Comparison of ENCODE assay signal across 7 cellular contexts in the genomic region with DNA sequence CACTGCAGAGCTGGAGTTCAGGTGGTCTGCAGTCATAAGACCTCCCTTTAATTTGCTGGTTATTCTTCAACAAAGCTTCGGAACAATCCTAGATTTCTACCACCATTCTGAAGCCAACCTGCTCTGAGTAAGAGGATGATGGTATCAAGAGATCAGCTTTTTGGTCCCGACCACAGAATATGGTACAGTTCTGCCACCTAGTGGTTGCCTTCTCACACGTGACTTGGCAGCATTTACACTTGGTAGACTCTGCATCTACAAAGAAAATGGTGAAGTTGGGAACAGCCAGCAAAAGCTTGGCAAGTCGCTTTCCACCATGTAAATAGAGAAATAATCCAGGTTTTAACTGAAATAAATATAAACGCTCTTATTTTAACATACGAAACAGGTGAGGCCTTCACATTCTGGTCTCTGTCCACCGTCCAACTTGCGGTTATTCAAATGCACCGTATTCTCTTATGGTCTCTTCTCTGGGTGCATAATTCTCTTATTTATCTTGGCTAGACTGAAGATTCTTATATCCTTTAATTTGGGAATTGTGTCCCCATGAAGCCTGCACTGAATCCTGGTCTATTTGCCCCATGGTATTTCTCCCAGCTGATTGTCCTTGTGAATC.
DNase-seq lines count a peak whose midpoint lies in the region; ATAC-seq, FAIRE-seq and TF ChIP-seq lines count a peak whose summit lies in the region.

No MANE protein-coding gene starts in this region.

- POLR2A ChIA-PET in activated CD8-positive, alpha-beta T cell treated with anti-CD3 and anti-CD28 coated beads for 36 hours (lab: Charles Lee) = no interaction called here

- no peak overlapping the region for H3K27ac Mint-ChIP-seq in activated CD8-positive, alpha-beta T cell treated with anti-CD3 and anti-CD28 coated beads for 36 hours

- CTCF ChIA-PET in activated CD8-positive, alpha-beta T cell treated with anti-CD3 and anti-CD28 coated beads for 36 hours (lab: Charles Lee) = interaction anchor here (0.6 to 1.9 kb wide), 12 partner anchors 12 to 600 kb away, joined by 3 to 7 read pairs (median 4); no protein-coding TSS in a partner anchor

- ATAC-seq in GM21390 (IDR thresholded peaks at IDR 0.05; ENCODE audit: unreplicated experiment) (peak; percentile 99), HG03565 (IDR thresholded peaks at IDR 0.05; ENCODE audit: unreplicated experiment) (peak; percentile 97)
- ATAC-seq in activated CD8-positive, alpha-beta T cell treated with anti-CD3 and anti-CD28 coated beads for 36 hours = peak; percentile 76

- H3K27me3 Mint-ChIP-seq in activated CD8-positive, alpha-beta T cell treated with anti-CD3 and anti-CD28 coated beads for 36 hours = no peaks in the 10 kb centered on the region

- H3K9me3 Mint-ChIP-seq in activated CD8-positive, alpha-beta T cell treated with anti-CD3 and anti-CD28 coated beads for 36 hours = no peaks in the 10 kb centered on the region

- peak; percentile 12 for DNase-seq in GM04503 (ENCODE audit: low read depth)
- peak; percentile 33 for DNase-seq in NCI-H524 treated with DMSO at 0.1 percent for 48 hours (lab: John Stamatoyannopoulos, UW)
- peak; percentile 70 for DNase-seq in activated CD8-positive, alpha-beta T cell treated with anti-CD3 and anti-CD28 coated beads for 36 hours
- DNase-seq in frontal cortex (ENCODE audit: low spot score in 2 of 2) = peak; percentile 7 to 13
- peak in 9 of 10 donors; percentile 17 to 88 (median 62) for DNase-seq in posterior cingulate gyrus

- H3K4me3 Mint-ChIP-seq in activated CD8-positive, alpha-beta T cell treated with anti-CD3 and anti-CD28 coated beads for 36 hours = no peak overlapping the region

- FAIRE-seq in frontal cortex (lab: Jason Lieb, UNC) = peak; percentile 17

- H3K36me3 Mint-ChIP-seq in activated CD8-positive, alpha-beta T cell treated with anti-CD3 and anti-CD28 coated beads for 36 hours (ENCODE audit: low read depth) = no peaks in the 10 kb centered on the region

- intact Hi-C loops in activated CD8-positive, alpha-beta T cell treated with anti-CD3 and anti-CD28 coated beads for 36 hours (cut with micrococcal nuclease) = loop anchor here (5.0 kb wide), 1 partner anchor 577 kb away; no protein-coding TSS in a partner anchor
- intact Hi-C loops in posterior cingulate gyrus (cut with DNase I) = loop anchor here (2.0 to 10.0 kb wide), 2 partner anchors 435 to 579 kb away; no protein-coding TSS in a partner anchor

- peak; percentile 62 for TF ChIP-seq CTCF in activated CD8-positive, alpha-beta T cell treated with anti-CD3 and anti-CD28 coated beads for 36 hours (IDR thresholded peaks at IDR 0.05)

- no peaks in the 10 kb centered on the region for H3K4me1 Mint-ChIP-seq in activated CD8-positive, alpha-beta T cell treated with anti-CD3 and anti-CD28 coated beads for 36 hours (ENCODE audit: low read depth)

Comparison
In these comparisons a context has a peak if more than half of its experiments do, and no peak if none do; other contexts are left out.
1. Peak in every context shown above with its lines: DNase-seq and ATAC-seq.
2. DNase-seq: peak in every context shown above with its lines; median percentile 70 in activated CD8-positive, alpha-beta T cell treated with anti-CD3 and anti-CD28 coated beads for 36 hours; 62 in posterior cingulate gyrus; 33 in NCI-H524 treated with DMSO at 0.1 percent for 48 hours; 12 in GM04503; 10 in frontal cortex.